8 cellular contexts compared by ENCODE assay signal in the genomic region with DNA sequence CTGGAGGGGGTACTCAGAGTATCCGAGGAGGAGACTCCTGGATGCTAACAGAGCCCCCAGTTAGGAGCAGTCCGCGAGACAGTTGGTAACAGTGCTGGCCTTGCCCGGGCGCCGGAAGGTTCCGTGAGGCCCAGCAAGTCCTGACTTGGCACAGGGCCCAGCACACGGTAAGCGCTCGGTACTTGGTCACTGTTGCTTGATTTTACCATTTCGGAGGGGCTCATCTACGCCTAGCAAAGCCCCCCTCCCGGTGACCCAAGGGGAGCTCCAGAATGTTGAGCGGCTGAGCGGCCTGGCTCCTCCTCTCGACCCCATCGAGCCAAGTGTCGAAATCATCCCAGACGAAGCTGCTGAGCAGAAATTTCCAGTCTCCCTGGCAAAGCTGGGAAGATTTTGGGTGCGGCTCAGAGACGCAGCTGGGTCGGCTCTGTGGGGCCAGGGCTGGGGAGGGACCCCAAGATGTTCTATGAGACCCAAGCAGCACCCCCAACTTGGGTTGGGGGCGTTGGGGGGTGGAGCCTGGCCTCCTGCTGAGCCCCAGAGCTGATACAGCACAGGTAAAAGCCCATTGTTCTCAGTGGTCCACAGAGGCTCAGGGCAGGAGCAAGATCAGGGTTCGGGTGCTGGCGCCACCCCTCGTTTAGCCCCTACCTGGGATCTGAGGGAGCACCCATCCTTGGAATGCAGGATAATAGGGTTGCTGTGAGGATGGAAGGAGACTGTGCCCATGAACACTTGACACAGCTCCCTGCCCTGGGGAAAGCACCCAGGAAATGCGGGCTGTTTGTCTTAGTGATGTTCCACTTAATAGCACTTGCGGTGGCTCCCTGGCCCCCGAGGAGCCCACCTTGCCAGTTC.
A peak's percentile ranks its signal among the peaks of the same experiment; 100 is the strongest.
DNase-seq lines count a peak whose midpoint lies in the region; ATAC-seq and TF ChIP-seq lines count a peak whose summit lies in the region.

No MANE protein-coding gene starts in this region.

- ATAC-seq in heart left ventricle (peak; percentile 30 to 69 (median 54)), HG03135 (IDR thresholded peaks at IDR 0.05; ENCODE audit: unreplicated experiment) (no peak), HG03442 (IDR thresholded peaks at IDR 0.05; ENCODE audit: unreplicated experiment) (no peak), HG03045 (IDR thresholded peaks at IDR 0.05; ENCODE audit: unreplicated experiment) (no peak)

- H3K27ac ChIP-seq in heart left ventricle (peak overlapping the region; percentile 97 to 100 (median 99)), parathyroid adenoma (peak overlapping the region; percentile 100)

- no peaks in the 10 kb centered on the region for H3K36me3 ChIP-seq in ES-I3 (ENCODE audit: insufficient read depth, low read length)
- no peaks in the 10 kb centered on the region for H3K36me3 ChIP-seq in heart left ventricle
- no peaks in the 10 kb centered on the region for H3K36me3 ChIP-seq in parathyroid adenoma (ENCODE audit: control insufficient read depth, insufficient read depth, low read length)

- peak overlapping the region; percentile 55 for H3K4me2 ChIP-seq in parathyroid adenoma (ENCODE audit: low read length)

- TF ChIP-seq CTCF in heart left ventricle (IDR thresholded peaks at IDR 0.05) = peak in 1 of 12 donors; percentile 13
- no peak for TF ChIP-seq CTCF in parathyroid adenoma (IDR thresholded peaks at IDR 0.05)

- peak overlapping the region; percentile 88 for H2AFZ ChIP-seq in parathyroid adenoma

- no peaks in the 10 kb centered on the region for H3K79me2 ChIP-seq in parathyroid adenoma

- H3K9ac ChIP-seq in ES-I3 (ENCODE audit: low read depth, low read length) = peak overlapping the region; percentile 54
- H3K9ac ChIP-seq in parathyroid adenoma = peak overlapping the region; percentile 46

- H3K27me3 ChIP-seq in heart left ventricle (no peaks in the 10 kb centered on the region), parathyroid adenoma (ENCODE audit: control insufficient read depth, insufficient read depth, low read length) (no peaks in the 10 kb centered on the region)

- peak in 1 of 2 donors; percentile 74 for TF ChIP-seq POLR2A in heart left ventricle (IDR thresholded peaks at IDR 0.05)

- H3K4me3 ChIP-seq in heart left ventricle = peak overlapping the region; percentile 29 to 77 (median 66)
- H3K4me3 ChIP-seq in parathyroid adenoma (ENCODE audit: low read depth, low read length) = peak overlapping the region; percentile 50

- H3K4me1 ChIP-seq in ES-I3 (ENCODE audit: insufficient read depth, low read length) (peaks cover 20% of the 10 kb centered on the region), heart left ventricle (peaks cover 11 to 89% (median 69%) of the 10 kb centered on the region in 12 donors), parathyroid adenoma (peaks cover 22% of the 10 kb centered on the region)

- DNase-seq in NCI-H2171 treated with DMSO at 0.1 percent for 48 hours (lab: John Stamatoyannopoulos, UW) (peak; percentile 66), amniotic stem cell (lab: John Stamatoyannopoulos, UW) (peak; percentile 95), heart left ventricle (peak; percentile 91 to 94 (median 91))

- intact Hi-C loops in heart left ventricle (cut with DNase I) = loop anchor here in 9 of 10 donors (1.0 to 10.0 kb wide), 16 partner anchors 23 to 345 kb away; a partner anchor contains a TSS

- WGBS in heart left ventricle, 4 donors = 14 to 25% (median 19%) methylated on average over 15 to 29 of the region's 29 CpGs

- H3K9me3 ChIP-seq in ES-I3 (ENCODE audit: control insufficient read depth, insufficient read depth, low read length) = no peaks in the 10 kb centered on the region
- no peaks in the 10 kb centered on the region for H3K9me3 ChIP-seq in heart left ventricle
- no peaks in the 10 kb centered on the region for H3K9me3 ChIP-seq in parathyroid adenoma (ENCODE audit: control insufficient read depth, low read length)

Comparison
In these comparisons a context has a peak if more than half of its experiments do, and no peak if none do; other contexts are left out.
1. ATAC-seq: peak in heart left ventricle (4 of 4); none in HG03135 (single experiment), HG03442 (single experiment) and HG03045 (single experiment).
2. Peak in every context shown above with its lines, with median percentiles within 50 percentile points of each other: DNase-seq.